ENCODE assay signal across 2 cellular contexts in the genomic region with DNA sequence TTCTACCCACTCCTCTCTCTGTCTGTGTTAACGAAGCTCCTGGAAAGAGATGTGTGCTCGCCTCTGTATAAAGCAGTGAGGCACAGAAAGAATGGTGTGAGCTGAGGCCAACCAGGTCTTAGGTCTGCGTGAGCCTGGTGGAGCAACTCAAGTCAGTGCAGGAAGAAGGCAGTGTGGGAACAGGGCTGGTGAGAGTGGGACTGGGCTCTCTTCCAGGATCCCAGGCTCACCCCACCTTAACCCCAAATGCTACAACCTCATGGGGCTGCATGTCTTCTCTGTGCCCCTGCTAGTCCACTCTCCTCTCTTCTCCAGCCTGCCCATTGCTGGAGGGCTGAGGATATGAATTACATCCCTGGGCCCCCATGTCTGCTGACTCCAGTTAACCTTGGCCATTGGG.
TF ChIP-seq lines count a peak whose summit lies in the region.

No MANE protein-coding gene starts in this region.

TF ChIP-seq in IMR-90, 13 proteins besides CTCF, POLR2A, EP300 and RAD21:
- TF ChIP-seq RCOR1 (IDR thresholded peaks at IDR 0.05; ENCODE audit: insufficient replicate concordance, low read length) (no peak), RFX5 (IDR thresholded peaks at IDR 0.05; ENCODE audit: low read depth, low read length) (no peak), MAZ (IDR thresholded peaks at IDR 0.05; ENCODE audit: borderline replicate concordance, low read depth, low read length) (no peak), MAFK (IDR thresholded peaks at IDR 0.05; ENCODE audit: low read depth, low read length) (no peak), FOS (IDR thresholded peaks at IDR 0.05; ENCODE audit: low read depth, low read length) (no peak), SMC3 (IDR thresholded peaks at IDR 0.05; ENCODE audit: low read depth, low read length) (no peak), BHLHE40 (IDR thresholded peaks at IDR 0.05; ENCODE audit: low read depth, low read length) (no peak), MXI1 (IDR thresholded peaks at IDR 0.05; ENCODE audit: borderline replicate concordance, low read depth, low read length) (no peak)
- TF ChIP-seq, protein P1, sequence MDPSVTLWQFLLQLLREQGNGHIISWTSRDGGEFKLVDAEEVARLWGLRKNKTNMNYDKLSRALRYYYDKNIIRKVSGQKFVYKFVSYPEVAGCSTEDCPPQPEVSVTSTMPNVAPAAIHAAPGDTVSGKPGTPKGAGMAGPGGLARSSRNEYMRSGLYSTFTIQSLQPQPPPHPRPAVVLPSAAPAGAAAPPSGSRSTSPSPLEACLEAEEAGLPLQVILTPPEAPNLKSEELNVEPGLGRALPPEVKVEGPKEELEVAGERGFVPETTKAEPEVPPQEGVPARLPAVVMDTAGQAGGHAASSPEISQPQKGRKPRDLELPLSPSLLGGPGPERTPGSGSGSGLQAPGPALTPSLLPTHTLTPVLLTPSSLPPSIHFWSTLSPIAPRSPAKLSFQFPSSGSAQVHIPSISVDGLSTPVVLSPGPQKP (IDR thresholded peaks at IDR 0.05; ENCODE audit: borderline replicate concordance, low read depth, low read length): no peak
- TF ChIP-seq, protein P2, sequence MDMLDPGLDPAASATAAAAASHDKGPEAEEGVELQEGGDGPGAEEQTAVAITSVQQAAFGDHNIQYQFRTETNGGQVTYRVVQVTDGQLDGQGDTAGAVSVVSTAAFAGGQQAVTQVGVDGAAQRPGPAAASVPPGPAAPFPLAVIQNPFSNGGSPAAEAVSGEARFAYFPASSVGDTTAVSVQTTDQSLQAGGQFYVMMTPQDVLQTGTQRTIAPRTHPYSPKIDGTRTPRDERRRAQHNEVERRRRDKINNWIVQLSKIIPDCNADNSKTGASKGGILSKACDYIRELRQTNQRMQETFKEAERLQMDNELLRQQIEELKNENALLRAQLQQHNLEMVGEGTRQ (IDR thresholded peaks at IDR 0.05; ENCODE audit: low read depth, low read length): no peak

TF ChIP-seq in H1, 55 proteins besides CTCF, POLR2A, EP300 and RAD21:
- TF ChIP-seq ASH2L (IDR thresholded peaks at IDR 0.05; ENCODE audit: low read length): no peak
- no peak for TF ChIP-seq BCL11A (IDR thresholded peaks at IDR 0.05; ENCODE audit: low read depth in 2 of 2, low read length in 2 of 2)
- TF ChIP-seq SP1 (IDR thresholded peaks at IDR 0.05; ENCODE audit: low read depth, low read length): no peak
- no peak for TF ChIP-seq PHF8 (conservative IDR thresholded peaks at IDR 0.05; ENCODE audit: low read depth, low read length)
- no peak for TF ChIP-seq CREB1 (IDR thresholded peaks at IDR 0.05)
- no peak for TF ChIP-seq KDM4A (IDR thresholded peaks at IDR 0.05; ENCODE audit: low read depth, low read length, severe bottlenecking)
- TF ChIP-seq JUN (IDR thresholded peaks at IDR 0.05; ENCODE audit: low read depth, low read length): no peak
- no peak for TF ChIP-seq EZH2 (IDR thresholded peaks at IDR 0.05; ENCODE audit: low read depth, low read length, severe bottlenecking)
- no peak for TF ChIP-seq POU5F1 (IDR thresholded peaks at IDR 0.05; ENCODE audit: low read depth, low read length)
- TF ChIP-seq, protein P3, sequence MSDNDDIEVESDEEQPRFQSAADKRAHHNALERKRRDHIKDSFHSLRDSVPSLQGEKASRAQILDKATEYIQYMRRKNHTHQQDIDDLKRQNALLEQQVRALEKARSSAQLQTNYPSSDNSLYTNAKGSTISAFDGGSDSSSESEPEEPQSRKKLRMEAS (IDR thresholded peaks at IDR 0.05): no peak
- TF ChIP-seq CTBP2 (IDR thresholded peaks at IDR 0.05; ENCODE audit: borderline replicate concordance, insufficient read depth, insufficient read length, low read length): no peak
- TF ChIP-seq YY1 (IDR thresholded peaks at IDR 0.05; ENCODE audit: low read depth, low read length): no peak
- no peak for TF ChIP-seq TAF7 (optimal IDR thresholded peaks at IDR 0.05; ENCODE audit: borderline replicate concordance, low read depth, low read length)
- TF ChIP-seq NANOG (IDR thresholded peaks at IDR 0.05; ENCODE audit: insufficient read depth, low read depth, low read length, poor library complexity, severe bottlenecking): no peak
- no peak for TF ChIP-seq SIRT6 (IDR thresholded peaks at IDR 0.05; ENCODE audit: low read length)
- no peak for TF ChIP-seq RXRA (IDR thresholded peaks at IDR 0.05; ENCODE audit: insufficient read depth, low read depth, low read length)
- no peak for TF ChIP-seq SIN3A (conservative IDR thresholded peaks at IDR 0.05 in 1 of 2, IDR thresholded peaks at IDR 0.05 in 1 of 2; ENCODE audit: low read depth in 1 of 2, low read length in 2 of 2)
